In genomic region chr16:57531635-57532220, GRCh38 we compare ENCODE assay signal across 15 cellular contexts. TPM values are rescaled to one million over a fixed set of nuclear protein-coding genes. Genes with fewer than 3 reads are reported as not detected.
A peak's percentile ranks its signal among the peaks of the same experiment; 100 is the strongest.
DNase-seq lines count a peak whose midpoint lies in the region; ATAC-seq lines count a peak whose summit lies in the region.
"Had no signal": no experiment of that assay in that cellular context is flagged by ENCODE, and none has a peak within 500 bp of the region (broad histone marks: within the 10 kb centered on the region; RNA-seq: fewer than 3 reads in every experiment).

No MANE protein-coding gene starts in this region.

- H3K79me1 ChIP-seq in mesendoderm (ENCODE audit: low read length), result peaks cover 5% of the 10 kb centered on the region

- H3K27ac ChIP-seq in BLaER1 treated with 17β-estradiol and CSF1 and Interleukin-3, amounts not matched to agents 10 nM and 100 nM, result peak overlapping the region in 5 of 11 experiments; percentile 63 to 77 (median 75); a peak in 6 of 22 replicates
- no peak overlapping the region for H3K27ac ChIP-seq in mesendoderm (ENCODE audit: low read depth, low read length)
- H3K27ac ChIP-seq: psoas muscle had no signal

- H2AK5ac ChIP-seq in mesendoderm (ENCODE audit: low read length), result no peak overlapping the region

- no peak overlapping the region for H3K4ac ChIP-seq in mesendoderm (ENCODE audit: low read depth, low read length)

- H2BK5ac ChIP-seq in mesendoderm (ENCODE audit: low read length), result no peak overlapping the region

- peaks cover 0 to 20% (median 0%) of the 10 kb centered on the region in 11 experiments; a peak in 2 of 22 replicates for H3K27me3 ChIP-seq in BLaER1 treated with 17β-estradiol and CSF1 and Interleukin-3, amounts not matched to agents 10 nM and 100 nM
- no peaks in the 10 kb centered on the region for H3K27me3 ChIP-seq in mesendoderm (ENCODE audit: insufficient read depth, low read length, poor library complexity)

- no peak overlapping the region for H4K5ac ChIP-seq in mesendoderm (ENCODE audit: low read length)

- peaks cover 0 to 8% (median 0%) of the 10 kb centered on the region in 11 experiments; a peak in 3 of 22 replicates for H4K20me1 ChIP-seq in BLaER1 treated with 17β-estradiol and CSF1 and Interleukin-3, amounts not matched to agents 10 nM and 100 nM

- H3K23ac ChIP-seq in mesendoderm (ENCODE audit: low read length), result no peak overlapping the region

- peaks cover 5% of the 10 kb centered on the region for H3K36me3 Mint-ChIP-seq in activated naive CD8-positive, alpha-beta T cell treated with anti-CD3 and anti-CD28 coated beads, Interleukin-2, amount 50 U/mL, for 24 hours (ENCODE audit: low read depth)
- peaks cover 0 to 6% (median 5%) of the 10 kb centered on the region in 3 donors for H3K36me3 Mint-ChIP-seq in naive thymus-derived CD8-positive, alpha-beta T cell

- H2BK15ac ChIP-seq in mesendoderm (replicated peaks; ENCODE audit: low read depth), result no peak overlapping the region

- no peak overlapping the region for H3K4me3 ChIP-seq in BLaER1 treated with 17β-estradiol and CSF1 and Interleukin-3, amounts not matched to agents 10 nM and 100 nM
- no peak overlapping the region for H3K4me3 ChIP-seq in mesendoderm (ENCODE audit: low read length)
- H3K4me3 ChIP-seq: lung, psoas muscle had no signal

- no peak overlapping the region for H3K18ac ChIP-seq in mesendoderm (ENCODE audit: low read length)

- H3K9me3 ChIP-seq in BLaER1 treated with 17β-estradiol and CSF1 and Interleukin-3, amounts not matched to agents 10 nM and 100 nM (replicated peaks in 1 of 11), result no peaks in the 10 kb centered on the region
- H3K9me3 ChIP-seq: psoas muscle had no signal

- H3K4me3 Mint-ChIP-seq in activated naive CD8-positive, alpha-beta T cell treated with anti-CD3 and anti-CD28 coated beads, Interleukin-2, amount 50 U/mL, for 24 hours, result peak overlapping the region; percentile 16
- H3K4me3 Mint-ChIP-seq in naive thymus-derived CD8-positive, alpha-beta T cell, result peak overlapping the region; percentile 2 to 90 (median 80)

- DNase-seq in HuH-7 (ENCODE audit: low spot score) (peak; percentile 0), SW480 (ENCODE audit: low spot score) (no peak), mesendoderm (no peak)
- DNase-seq in activated naive CD8-positive, alpha-beta T cell treated with anti-CD3 and anti-CD28 coated beads, Interleukin-2, amount 50 U/mL, for 24 hours, result no peak
- peak in 1 of 10 donors; percentile 55 for DNase-seq in naive thymus-derived CD8-positive, alpha-beta T cell
- DNase-seq: activated CD4-positive, alpha-beta T cell treated with anti-CD3 and anti-CD28 coated beads for 1 hour; NCI-H1105; stimulated activated CD4-positive, alpha-beta T cell treated with anti-CD3 and anti-CD28 coated beads, Interleukin-4, amount 100 ng/mL, for 4 hours had no signal

- no peak for ATAC-seq in activated naive CD8-positive, alpha-beta T cell treated with anti-CD3 and anti-CD28 coated beads, Interleukin-2, amount 50 U/mL, for 24 hours
- ATAC-seq in naive thymus-derived CD8-positive, alpha-beta T cell, result no peak
- ATAC-seq in HG03457 (IDR thresholded peaks at IDR 0.05; ENCODE audit: unreplicated experiment) (no peak), HG02884 (IDR thresholded peaks at IDR 0.05; ENCODE audit: unreplicated experiment) (no peak)
- ATAC-seq: psoas muscle had no signal

- no peak overlapping the region for H2BK120ac ChIP-seq in mesendoderm (ENCODE audit: low read depth, low read length)

- H3K4me1 ChIP-seq in BLaER1 treated with 17β-estradiol and CSF1 and Interleukin-3, amounts not matched to agents 10 nM and 100 nM, result peaks cover 72 to 96% (median 86%) of the 10 kb centered on the region in 10 experiments
- peaks cover 6% of the 10 kb centered on the region for H3K4me1 ChIP-seq in mesendoderm (ENCODE audit: control insufficient read depth, low read depth, low read length)

- no peaks in the 10 kb centered on the region for H3K79me2 ChIP-seq in mesendoderm (ENCODE audit: control insufficient read depth, insufficient read depth, low read length)

- POLR2A ChIA-PET in naive thymus-derived CD8-positive, alpha-beta T cell (lab: Charles Lee), result interaction anchor here (0.6 to 1.9 kb wide), 5 partner anchors 9 to 265 kb away, joined by 3 to 11 read pairs (median 5); partner anchors contain the start of gene ADGRG5

- H3K27me3 Mint-ChIP-seq in activated naive CD8-positive, alpha-beta T cell treated with anti-CD3 and anti-CD28 coated beads, Interleukin-2, amount 50 U/mL, for 24 hours, result no peaks in the 10 kb centered on the region
- no peaks in the 10 kb centered on the region for H3K27me3 Mint-ChIP-seq in naive thymus-derived CD8-positive, alpha-beta T cell

- no peak overlapping the region for H3K56ac ChIP-seq in mesendoderm (ENCODE audit: low read length)

- H4K8ac ChIP-seq in mesendoderm (ENCODE audit: low read depth, low read length), result no peak overlapping the region

- peaks cover 0 to 13% (median 3%) of the 10 kb centered on the region in 11 experiments; a peak in 6 of 22 replicates for H3K36me3 ChIP-seq in BLaER1 treated with 17β-estradiol and CSF1 and Interleukin-3, amounts not matched to agents 10 nM and 100 nM
- no peaks in the 10 kb centered on the region for H3K36me3 ChIP-seq in mesendoderm (ENCODE audit: control insufficient read depth, insufficient read depth, low read length)

- peaks cover 64% of the 10 kb centered on the region for H3K4me1 Mint-ChIP-seq in activated naive CD8-positive, alpha-beta T cell treated with anti-CD3 and anti-CD28 coated beads, Interleukin-2, amount 50 U/mL, for 24 hours
- H3K4me1 Mint-ChIP-seq in naive thymus-derived CD8-positive, alpha-beta T cell, result peaks cover 52 to 68% (median 67%) of the 10 kb centered on the region in 4 donors

- peak overlapping the region in 3 of 11 experiments; percentile 56 to 67 (median 65); a peak in 4 of 22 replicates for H3K9ac ChIP-seq in BLaER1 treated with 17β-estradiol and CSF1 and Interleukin-3, amounts not matched to agents 10 nM and 100 nM
- no peak overlapping the region for H3K9ac ChIP-seq in mesendoderm (ENCODE audit: low read length)

- H3K4me2 ChIP-seq in BLaER1 treated with 17β-estradiol and CSF1 and Interleukin-3, amounts not matched to agents 10 nM and 100 nM, result peak overlapping the region; percentile 74 to 96 (median 93); a peak in 21 of 22 replicates
- no peak overlapping the region for H3K4me2 ChIP-seq in mesendoderm (ENCODE audit: low read length)

- peak overlapping the region; percentile 90 for H3K27ac Mint-ChIP-seq in activated naive CD8-positive, alpha-beta T cell treated with anti-CD3 and anti-CD28 coated beads, Interleukin-2, amount 50 U/mL, for 24 hours
- peak overlapping the region; percentile 91 to 99 (median 95) for H3K27ac Mint-ChIP-seq in naive thymus-derived CD8-positive, alpha-beta T cell

- no CpG with 5 or more reads among the region's 7 CpGs for WGBS in mesendoderm (ENCODE audit: extremely low coverage, insufficient coverage, low lambda C conversion rate)

- no peaks in the 10 kb centered on the region for H3K9me3 Mint-ChIP-seq in activated naive CD8-positive, alpha-beta T cell treated with anti-CD3 and anti-CD28 coated beads, Interleukin-2, amount 50 U/mL, for 24 hours
- no peaks in the 10 kb centered on the region for H3K9me3 Mint-ChIP-seq in naive thymus-derived CD8-positive, alpha-beta T cell

RNA-seq across cellular contexts. Expression of gene CCDC102A, which starts 4.6 kb away (rescaled TPM):
- total RNA-seq in naive thymus-derived CD8-positive, alpha-beta T cell, result 1 to 10 TPM; 7.0 to 9.7 TPM
- 10 to 100 TPM in 1 of 3 donors, 1 to 10 TPM in 2; 7.8 to 17.0 (median 9.2) TPM for polyA plus RNA-seq in naive thymus-derived CD8-positive, alpha-beta T cell
- polyA plus RNA-seq in mesendoderm (2013, experiment 1 of 2), result 2.0 TPM
- polyA plus RNA-seq in mesendoderm (2013, experiment 2 of 2), result 1.8 TPM

RNA-seq across cellular contexts. Expression of gene ADGRG5, which starts 10.7 kb away (rescaled TPM):
- 1 to 10 TPM in 1 of 2 experiments, under 1 TPM in 1; 0.60 to 1.1 TPM for total RNA-seq in naive thymus-derived CD8-positive, alpha-beta T cell
- polyA plus RNA-seq in naive thymus-derived CD8-positive, alpha-beta T cell, result 10 to 100 TPM in 1 of 3 donors, 1 to 10 TPM in 2; 2.5 to 12.8 (median 4.4) TPM
- polyA plus RNA-seq in mesendoderm (2013, experiment 1 of 2), result 2.9 TPM
- 3.0 TPM for polyA plus RNA-seq in mesendoderm (2013, experiment 2 of 2)
- total RNA-seq: glomerular endothelial cell, SK-MEL-5 had no signal

RNA-seq across cellular contexts. Expression of gene DOK4, which starts 45.4 kb away (rescaled TPM):
- total RNA-seq in naive thymus-derived CD8-positive, alpha-beta T cell, result 1 to 10 TPM; 3.9 to 4.8 TPM
- polyA plus RNA-seq in naive thymus-derived CD8-positive, alpha-beta T cell, result 1 to 10 TPM; 1.8 to 4.7 (median 3.1) TPM
- 7.1 TPM for polyA plus RNA-seq in mesendoderm (2013, experiment 1 of 2)
- 6.5 TPM for polyA plus RNA-seq in mesendoderm (2013, experiment 2 of 2)
